In the genomic region with DNA sequence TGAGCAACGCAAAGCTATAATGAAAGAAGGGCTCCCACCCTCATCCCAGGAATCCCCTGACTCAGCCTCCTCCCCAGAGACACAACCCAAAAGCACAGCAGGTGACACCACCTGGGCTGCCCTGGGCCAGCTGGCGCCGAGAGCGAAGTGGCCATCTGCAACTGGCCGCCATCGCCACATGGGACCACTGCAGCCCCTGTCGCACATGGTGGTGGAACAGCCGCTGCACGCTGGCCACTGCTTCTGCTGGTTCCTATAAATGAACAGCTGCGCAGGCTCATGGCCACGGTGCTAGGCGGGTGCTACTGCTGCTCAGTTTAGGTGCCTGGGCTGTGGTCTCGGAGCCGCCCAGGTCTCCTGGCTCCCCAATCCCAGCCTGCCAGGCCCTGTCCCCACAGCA, we compare ENCODE assay signal across 34 cellular contexts. TPM values are rescaled to one million over a fixed set of nuclear protein-coding genes. Genes with fewer than 3 reads are reported as not detected.
"Had no signal": no experiment of that assay in that cellular context is flagged by ENCODE, and none has a peak within 500 bp of the region (broad histone marks: within the 10 kb centered on the region; RNA-seq: fewer than 3 reads in every experiment).

No MANE protein-coding gene starts in this region.

- H3K4me2 ChIP-seq: PC-9 had no signal

- H3K9me3 ChIP-seq: adrenal gland, body of pancreas, breast epithelium had no signal

- H3K4me3 ChIP-seq: adrenal gland, body of pancreas, breast epithelium, PC-9 had no signal

- H3K36me3 Mint-ChIP-seq: activated naive CD4-positive, alpha-beta T cell treated with anti-CD3 and anti-CD28 coated beads, Interleukin-2, amount 50 U/mL, for 72 hours had no signal

- FAIRE-seq: astrocyte, RCC 7860 had no signal

- H3K9me3 Mint-ChIP-seq: activated CD4-positive, alpha-beta memory T cell treated with anti-CD3 and anti-CD28 coated beads, Interleukin-2, amount 10 ng/mL, durations not matched to agents 7 days and 5 days; activated naive CD4-positive, alpha-beta T cell treated with anti-CD3 and anti-CD28 coated beads, Interleukin-2, amount 50 U/mL, for 72 hours had no signal

- ATAC-seq: activated CD8-positive, alpha-beta memory T cell treated with anti-CD3 and anti-CD28 coated beads, Interleukin-2, amount 10 ng/mL, durations not matched to agents 7 days and 5 days; activated naive CD4-positive, alpha-beta T cell treated with anti-CD3 and anti-CD28 coated beads, Interleukin-2, amount 50 U/mL, for 72 hours; body of pancreas had no signal

- H3K27ac ChIP-seq: adrenal gland, body of pancreas, breast epithelium, PC-9, WERI-Rb-1 had no signal

- H3K27me3 Mint-ChIP-seq: activated CD4-positive, alpha-beta memory T cell treated with anti-CD3 and anti-CD28 coated beads, Interleukin-2, amount 10 ng/mL, durations not matched to agents 7 days and 5 days; activated CD8-positive, alpha-beta memory T cell treated with anti-CD3 and anti-CD28 coated beads, Interleukin-2, amount 10 ng/mL, durations not matched to agents 7 days and 5 days had no signal

- DNase-seq: activated CD4-positive, alpha-beta memory T cell treated with anti-CD3 and anti-CD28 coated beads, Interleukin-2, amount 10 ng/mL, durations not matched to agents 7 days and 5 days; activated CD4-positive, alpha-beta T cell treated with anti-CD3 and anti-CD28 coated beads for 1 hour; activated CD4-positive, alpha-beta T cell treated with anti-CD3 and anti-CD28 coated beads for 48 hours; activated CD4-positive, CD25-positive, alpha-beta regulatory T cell; activated CD8-positive, alpha-beta memory T cell treated with anti-CD3 and anti-CD28 coated beads for 24 hours; activated CD8-positive, alpha-beta memory T cell treated with anti-CD3 and anti-CD28 coated beads, Interleukin-2, amount 10 ng/mL, durations not matched to agents 7 days and 5 days; activated CD8-positive, alpha-beta memory T cell treated with anti-CD3 and anti-CD28 coated beads, Interleukin-2, amount 50 U/mL, for 48 hours; activated effector memory CD4-positive, alpha-beta T cell treated with anti-CD3 and anti-CD28 coated beads, Interleukin-2, amount 50 U/mL, for 16 hours; activated naive CD4-positive, alpha-beta T cell; activated T-cell treated with anti-CD3 and anti-CD28 coated beads, Interleukin-2, amount 50 U/mL, for 48 hours; adrenal gland; body of pancreas; Karpas-422; NCI-H1105; NCI-H1417 treated with DMSO at 0.1 percent for 48 hours; NCI-H1930; NCI-H2081 treated with DMSO at 0.1 percent for 48 hours; NCI-H226; NCI-H446 treated with DMSO at 0.1 percent for 48 hours; NCI-H526; NCI-H748 treated with DMSO at 0.1 percent for 48 hours; NK-92 treated with Interleukin-12 subunit alpha and Interleukin-12 subunit beta, amount 100 ng/mL, for 24 hours; PC-9; Right ventricle myocardium superior; SW 1271; T-helper 1 cell; T-helper 2 cell; T-helper 9 cell; WERI-Rb-1 had no signal

- H2AFZ ChIP-seq: PC-9 had no signal

- H3K27ac Mint-ChIP-seq: activated CD4-positive, alpha-beta memory T cell treated with anti-CD3 and anti-CD28 coated beads, Interleukin-2, amount 10 ng/mL, durations not matched to agents 7 days and 5 days; activated CD8-positive, alpha-beta memory T cell treated with anti-CD3 and anti-CD28 coated beads, Interleukin-2, amount 10 ng/mL, durations not matched to agents 7 days and 5 days; activated naive CD4-positive, alpha-beta T cell treated with anti-CD3 and anti-CD28 coated beads, Interleukin-2, amount 50 U/mL, for 72 hours had no signal

- H3K27me3 ChIP-seq: adrenal gland, body of pancreas, breast epithelium had no signal

- H3K4me3 Mint-ChIP-seq: activated CD4-positive, alpha-beta memory T cell treated with anti-CD3 and anti-CD28 coated beads, Interleukin-2, amount 10 ng/mL, durations not matched to agents 7 days and 5 days; activated CD8-positive, alpha-beta memory T cell treated with anti-CD3 and anti-CD28 coated beads, Interleukin-2, amount 10 ng/mL, durations not matched to agents 7 days and 5 days had no signal

- H3K36me3 ChIP-seq: breast epithelium had no signal

- H3K4me1 ChIP-seq: breast epithelium had no signal

RNA-seq across cellular contexts. Expression of a gene that starts 52.1 kb away (rescaled TPM):
- total RNA-seq: activated CD4-positive, alpha-beta memory T cell treated with anti-CD3 and anti-CD28 coated beads, Interleukin-2, amount 10 ng/mL, durations not matched to agents 7 days and 5 days; activated naive CD4-positive, alpha-beta T cell treated with anti-CD3 and anti-CD28 coated beads, Interleukin-2, amount 50 U/mL, for 72 hours; astrocyte; MCF 10A; PC-9 had no signal
